In the genomic region with DNA sequence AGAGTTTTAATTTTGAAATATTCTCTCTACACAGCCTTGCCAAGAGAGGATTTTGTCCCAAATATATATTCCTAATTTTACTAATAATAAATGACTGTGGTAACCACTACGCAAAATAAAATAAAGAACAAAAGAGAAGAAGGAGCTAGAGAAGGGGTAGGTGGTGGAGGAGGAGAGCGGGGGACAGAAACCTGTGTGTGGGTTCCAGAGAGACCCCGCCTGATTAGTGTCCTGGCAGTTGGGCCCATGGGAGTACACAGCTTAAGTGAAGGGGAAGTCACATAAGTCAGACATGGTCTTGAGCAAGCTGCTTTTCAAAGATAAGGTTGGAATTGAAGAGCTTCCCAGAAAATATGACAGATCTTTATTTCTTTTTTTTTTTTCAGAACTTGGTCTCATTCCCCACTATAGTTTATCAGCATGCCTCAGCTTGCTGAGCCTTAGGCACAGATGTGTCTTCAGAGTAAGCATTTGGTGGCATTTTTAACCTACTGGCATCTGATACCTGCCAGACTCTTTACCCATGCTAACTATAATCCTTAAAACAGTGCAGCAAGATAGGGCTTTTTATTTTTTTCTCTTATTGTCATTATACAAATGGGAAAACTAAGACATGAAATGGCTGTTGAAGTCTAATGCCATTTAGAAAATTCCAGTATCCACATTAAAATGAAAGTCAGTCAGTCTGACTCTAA, we compare ENCODE assay signal across 1 cellular context.
TF ChIP-seq lines count a peak whose summit lies in the region.

No MANE protein-coding gene starts in this region.

TF ChIP-seq in K562, 482 proteins besides CTCF, POLR2A, EP300 and RAD21 (continued from another document and continues in another):
- TF ChIP-seq MYBL2 (IDR thresholded peaks at IDR 0.05; ENCODE audit: low read depth) (peak; percentile 74), MYBL2 (CRISPR knock-in tag; IDR thresholded peaks at IDR 0.05; ENCODE audit: borderline replicate concordance) (no peak), POLR2B (IDR thresholded peaks at IDR 0.05; ENCODE audit: low read depth, partially characterized antibody) (peak; percentile 30), EZH2 (IDR thresholded peaks at IDR 0.05; ENCODE audit: borderline replicate concordance, low read depth, low read length) (no peak; the same call in 1 of the 2 replicates), RB1 (IDR thresholded peaks at IDR 0.05; ENCODE audit: low read depth) (no peak; the same call in 1 of the 2 replicates), SRSF7 (optimal IDR thresholded peaks at IDR 0.05; ENCODE audit: low read depth, low read length) (no peak), FOXJ2 (tag; IDR thresholded peaks at IDR 0.05) (peak; percentile 89), HMGN3 (IDR thresholded peaks at IDR 0.05; ENCODE audit: borderline replicate concordance, extremely low read depth, insufficient read length, low read depth, low read length) (peak; percentile 89), SRSF1 (IDR thresholded peaks at IDR 0.05; ENCODE audit: low read depth, low read length) (no peak), FOS (IDR thresholded peaks at IDR 0.05; ENCODE audit: extremely low read depth, insufficient read length) (no peak), NR2C1 (IDR thresholded peaks at IDR 0.05) (no peak), NR2C1 (tag; IDR thresholded peaks at IDR 0.05) (0 out of 2 replicates have a peak, but pooled peaks have one; percentile 22), GABPB2 (CRISPR knock-in tag; conservative IDR thresholded peaks at IDR 0.05) (no peak), NFRKB (IDR thresholded peaks at IDR 0.05; ENCODE audit: low read depth) (peak; percentile 89), CHD4 (IDR thresholded peaks at IDR 0.05; ENCODE audit: insufficient read depth, insufficient replicate concordance, low read depth, low read length, poor library complexity, severe bottlenecking) (no peak), CXXC5 (CRISPR knock-in tag; IDR thresholded peaks at IDR 0.05) (peak; percentile 82), MYNN (IDR thresholded peaks at IDR 0.05) (peak; percentile 95), MYNN (CRISPR knock-in tag; IDR thresholded peaks at IDR 0.05) (no peak), CHD2 (IDR thresholded peaks at IDR 0.05; ENCODE audit: low read depth, low read length) (no peak), SREBF2 (CRISPR knock-in tag; IDR thresholded peaks at IDR 0.05) (no peak), ZNF444 (CRISPR knock-in tag; IDR thresholded peaks at IDR 0.05) (no peak), ZNF696 (CRISPR knock-in tag; conservative IDR thresholded peaks at IDR 0.05) (no peak), HDAC8 (tag; IDR thresholded peaks at IDR 0.05) (no peak), PURB (CRISPR knock-in tag; IDR thresholded peaks at IDR 0.05; ENCODE audit: low read depth) (no peak), FOXM1 (IDR thresholded peaks at IDR 0.05; ENCODE audit: low read depth) (peak; percentile 98), FOXM1 (CRISPR knock-in tag; IDR thresholded peaks at IDR 0.05; ENCODE audit: low read depth) (no peak), NR2C2 (CRISPR knock-in tag; IDR thresholded peaks at IDR 0.05) (no peak), NR2C2 (tag; IDR thresholded peaks at IDR 0.05) (peak; percentile 51), NBN (IDR thresholded peaks at IDR 0.05; ENCODE audit: low read depth) (peak; percentile 91), ZNF766 (CRISPR knock-in tag; conservative IDR thresholded peaks at IDR 0.05) (peak; percentile 91)
- TF ChIP-seq, protein P1, sequence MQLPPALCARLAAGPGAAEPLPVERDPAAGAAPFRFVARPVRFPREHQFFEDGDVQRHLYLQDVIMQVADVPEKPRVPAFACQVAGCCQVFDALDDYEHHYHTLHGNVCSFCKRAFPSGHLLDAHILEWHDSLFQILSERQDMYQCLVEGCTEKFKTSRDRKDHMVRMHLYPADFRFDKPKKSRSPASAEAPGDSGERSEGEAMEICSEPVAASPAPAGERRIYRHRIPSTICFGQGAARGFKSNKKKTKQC (CRISPR knock-in tag; IDR thresholded peaks at IDR 0.05) = no peak
- TF ChIP-seq, protein P2, sequence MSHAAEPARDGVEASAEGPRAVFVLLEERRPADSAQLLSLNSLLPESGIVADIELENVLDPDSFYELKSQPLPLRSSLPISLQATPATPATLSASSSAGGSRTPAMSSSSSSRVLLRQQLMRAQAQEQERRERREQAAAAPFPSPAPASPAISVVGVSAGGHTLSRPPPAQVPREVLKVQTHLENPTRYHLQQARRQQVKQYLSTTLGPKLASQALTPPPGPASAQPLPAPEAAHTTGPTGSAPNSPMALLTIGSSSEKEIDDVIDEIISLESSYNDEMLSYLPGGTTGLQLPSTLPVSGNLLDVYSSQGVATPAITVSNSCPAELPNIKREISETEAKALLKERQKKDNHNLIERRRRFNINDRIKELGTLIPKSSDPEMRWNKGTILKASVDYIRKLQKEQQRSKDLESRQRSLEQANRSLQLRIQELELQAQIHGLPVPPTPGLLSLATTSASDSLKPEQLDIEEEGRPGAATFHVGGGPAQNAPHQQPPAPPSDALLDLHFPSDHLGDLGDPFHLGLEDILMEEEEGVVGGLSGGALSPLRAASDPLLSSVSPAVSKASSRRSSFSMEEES (CRISPR knock-in tag; IDR thresholded peaks at IDR 0.05) = no peak
- TF ChIP-seq, protein P3, sequence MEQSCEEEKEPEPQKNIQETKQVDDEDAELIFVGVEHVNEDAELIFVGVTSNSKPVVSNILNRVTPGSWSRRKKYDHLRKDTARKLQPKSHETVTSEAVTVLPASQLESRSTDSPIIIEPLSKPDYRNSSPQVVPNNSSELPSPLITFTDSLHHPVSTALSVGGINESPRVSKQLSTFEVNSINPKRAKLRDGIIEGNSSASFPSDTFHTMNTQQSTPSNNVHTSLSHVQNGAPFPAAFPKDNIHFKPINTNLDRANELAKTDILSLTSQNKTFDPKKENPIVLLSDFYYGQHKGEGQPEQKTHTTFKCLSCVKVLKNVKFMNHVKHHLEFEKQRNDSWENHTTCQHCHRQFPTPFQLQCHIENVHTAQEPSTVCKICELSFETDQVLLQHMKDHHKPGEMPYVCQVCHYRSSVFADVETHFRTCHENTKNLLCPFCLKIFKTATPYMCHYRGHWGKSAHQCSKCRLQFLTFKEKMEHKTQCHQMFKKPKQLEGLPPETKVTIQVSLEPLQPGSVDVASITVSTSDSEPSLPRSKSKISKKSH (CRISPR knock-in tag; IDR thresholded peaks at IDR 0.05) = no peak
- TF ChIP-seq, protein P4, sequence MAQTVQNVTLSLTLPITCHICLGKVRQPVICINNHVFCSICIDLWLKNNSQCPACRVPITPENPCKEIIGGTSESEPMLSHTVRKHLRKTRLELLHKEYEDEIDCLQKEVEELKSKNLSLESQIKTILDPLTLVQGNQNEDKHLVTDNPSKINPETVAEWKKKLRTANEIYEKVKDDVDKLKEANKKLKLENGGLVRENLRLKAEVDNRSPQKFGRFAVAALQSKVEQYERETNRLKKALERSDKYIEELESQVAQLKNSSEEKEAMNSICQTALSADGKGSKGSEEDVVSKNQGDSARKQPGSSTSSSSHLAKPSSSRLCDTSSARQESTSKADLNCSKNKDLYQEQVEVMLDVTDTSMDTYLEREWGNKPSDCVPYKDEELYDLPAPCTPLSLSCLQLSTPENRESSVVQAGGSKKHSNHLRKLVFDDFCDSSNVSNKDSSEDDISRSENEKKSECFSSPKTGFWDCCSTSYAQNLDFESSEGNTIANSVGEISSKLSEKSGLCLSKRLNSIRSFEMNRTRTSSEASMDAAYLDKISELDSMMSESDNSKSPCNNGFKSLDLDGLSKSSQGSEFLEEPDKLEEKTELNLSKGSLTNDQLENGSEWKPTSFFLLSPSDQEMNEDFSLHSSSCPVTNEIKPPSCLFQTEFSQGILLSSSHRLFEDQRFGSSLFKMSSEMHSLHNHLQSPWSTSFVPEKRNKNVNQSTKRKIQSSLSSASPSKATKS (CRISPR knock-in tag; IDR thresholded peaks at IDR 0.05) = no peak
- TF ChIP-seq, protein P5, sequence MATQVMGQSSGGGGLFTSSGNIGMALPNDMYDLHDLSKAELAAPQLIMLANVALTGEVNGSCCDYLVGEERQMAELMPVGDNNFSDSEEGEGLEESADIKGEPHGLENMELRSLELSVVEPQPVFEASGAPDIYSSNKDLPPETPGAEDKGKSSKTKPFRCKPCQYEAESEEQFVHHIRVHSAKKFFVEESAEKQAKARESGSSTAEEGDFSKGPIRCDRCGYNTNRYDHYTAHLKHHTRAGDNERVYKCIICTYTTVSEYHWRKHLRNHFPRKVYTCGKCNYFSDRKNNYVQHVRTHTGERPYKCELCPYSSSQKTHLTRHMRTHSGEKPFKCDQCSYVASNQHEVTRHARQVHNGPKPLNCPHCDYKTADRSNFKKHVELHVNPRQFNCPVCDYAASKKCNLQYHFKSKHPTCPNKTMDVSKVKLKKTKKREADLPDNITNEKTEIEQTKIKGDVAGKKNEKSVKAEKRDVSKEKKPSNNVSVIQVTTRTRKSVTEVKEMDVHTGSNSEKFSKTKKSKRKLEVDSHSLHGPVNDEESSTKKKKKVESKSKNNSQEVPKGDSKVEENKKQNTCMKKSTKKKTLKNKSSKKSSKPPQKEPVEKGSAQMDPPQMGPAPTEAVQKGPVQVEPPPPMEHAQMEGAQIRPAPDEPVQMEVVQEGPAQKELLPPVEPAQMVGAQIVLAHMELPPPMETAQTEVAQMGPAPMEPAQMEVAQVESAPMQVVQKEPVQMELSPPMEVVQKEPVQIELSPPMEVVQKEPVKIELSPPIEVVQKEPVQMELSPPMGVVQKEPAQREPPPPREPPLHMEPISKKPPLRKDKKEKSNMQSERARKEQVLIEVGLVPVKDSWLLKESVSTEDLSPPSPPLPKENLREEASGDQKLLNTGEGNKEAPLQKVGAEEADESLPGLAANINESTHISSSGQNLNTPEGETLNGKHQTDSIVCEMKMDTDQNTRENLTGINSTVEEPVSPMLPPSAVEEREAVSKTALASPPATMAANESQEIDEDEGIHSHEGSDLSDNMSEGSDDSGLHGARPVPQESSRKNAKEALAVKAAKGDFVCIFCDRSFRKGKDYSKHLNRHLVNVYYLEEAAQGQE (CRISPR knock-in tag; IDR thresholded peaks at IDR 0.05; ENCODE audit: low read depth) = no peak
- TF ChIP-seq, protein P6, sequence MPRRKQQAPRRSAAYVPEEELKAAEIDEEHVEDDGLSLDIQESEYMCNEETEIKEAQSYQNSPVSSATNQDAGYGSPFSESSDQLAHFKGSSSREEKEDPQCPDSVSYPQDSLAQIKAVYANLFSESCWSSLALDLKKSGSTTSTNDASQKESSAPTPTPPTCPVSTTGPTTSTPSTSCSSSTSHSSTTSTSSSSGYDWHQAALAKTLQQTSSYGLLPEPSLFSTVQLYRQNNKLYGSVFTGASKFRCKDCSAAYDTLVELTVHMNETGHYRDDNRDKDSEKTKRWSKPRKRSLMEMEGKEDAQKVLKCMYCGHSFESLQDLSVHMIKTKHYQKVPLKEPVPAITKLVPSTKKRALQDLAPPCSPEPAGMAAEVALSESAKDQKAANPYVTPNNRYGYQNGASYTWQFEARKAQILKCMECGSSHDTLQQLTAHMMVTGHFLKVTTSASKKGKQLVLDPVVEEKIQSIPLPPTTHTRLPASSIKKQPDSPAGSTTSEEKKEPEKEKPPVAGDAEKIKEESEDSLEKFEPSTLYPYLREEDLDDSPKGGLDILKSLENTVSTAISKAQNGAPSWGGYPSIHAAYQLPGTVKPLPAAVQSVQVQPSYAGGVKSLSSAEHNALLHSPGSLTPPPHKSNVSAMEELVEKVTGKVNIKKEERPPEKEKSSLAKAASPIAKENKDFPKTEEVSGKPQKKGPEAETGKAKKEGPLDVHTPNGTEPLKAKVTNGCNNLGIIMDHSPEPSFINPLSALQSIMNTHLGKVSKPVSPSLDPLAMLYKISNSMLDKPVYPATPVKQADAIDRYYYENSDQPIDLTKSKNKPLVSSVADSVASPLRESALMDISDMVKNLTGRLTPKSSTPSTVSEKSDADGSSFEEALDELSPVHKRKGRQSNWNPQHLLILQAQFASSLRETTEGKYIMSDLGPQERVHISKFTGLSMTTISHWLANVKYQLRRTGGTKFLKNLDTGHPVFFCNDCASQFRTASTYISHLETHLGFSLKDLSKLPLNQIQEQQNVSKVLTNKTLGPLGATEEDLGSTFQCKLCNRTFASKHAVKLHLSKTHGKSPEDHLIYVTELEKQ (CRISPR knock-in tag; IDR thresholded peaks at IDR 0.05) = no peak
- TF ChIP-seq, protein P7, sequence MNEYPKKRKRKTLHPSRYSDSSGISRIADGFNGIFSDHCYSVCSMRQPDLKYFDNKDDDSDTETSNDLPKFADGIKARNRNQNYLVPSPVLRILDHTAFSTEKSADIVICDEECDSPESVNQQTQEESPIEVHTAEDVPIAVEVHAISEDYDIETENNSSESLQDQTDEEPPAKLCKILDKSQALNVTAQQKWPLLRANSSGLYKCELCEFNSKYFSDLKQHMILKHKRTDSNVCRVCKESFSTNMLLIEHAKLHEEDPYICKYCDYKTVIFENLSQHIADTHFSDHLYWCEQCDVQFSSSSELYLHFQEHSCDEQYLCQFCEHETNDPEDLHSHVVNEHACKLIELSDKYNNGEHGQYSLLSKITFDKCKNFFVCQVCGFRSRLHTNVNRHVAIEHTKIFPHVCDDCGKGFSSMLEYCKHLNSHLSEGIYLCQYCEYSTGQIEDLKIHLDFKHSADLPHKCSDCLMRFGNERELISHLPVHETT (CRISPR knock-in tag; conservative IDR thresholded peaks at IDR 0.05 in 1 of 2, IDR thresholded peaks at IDR 0.05 in 1 of 2) = peak in 1 of 2 experiments; percentile 92; a peak in 2 of 4 replicates
- TF ChIP-seq, protein P8, sequence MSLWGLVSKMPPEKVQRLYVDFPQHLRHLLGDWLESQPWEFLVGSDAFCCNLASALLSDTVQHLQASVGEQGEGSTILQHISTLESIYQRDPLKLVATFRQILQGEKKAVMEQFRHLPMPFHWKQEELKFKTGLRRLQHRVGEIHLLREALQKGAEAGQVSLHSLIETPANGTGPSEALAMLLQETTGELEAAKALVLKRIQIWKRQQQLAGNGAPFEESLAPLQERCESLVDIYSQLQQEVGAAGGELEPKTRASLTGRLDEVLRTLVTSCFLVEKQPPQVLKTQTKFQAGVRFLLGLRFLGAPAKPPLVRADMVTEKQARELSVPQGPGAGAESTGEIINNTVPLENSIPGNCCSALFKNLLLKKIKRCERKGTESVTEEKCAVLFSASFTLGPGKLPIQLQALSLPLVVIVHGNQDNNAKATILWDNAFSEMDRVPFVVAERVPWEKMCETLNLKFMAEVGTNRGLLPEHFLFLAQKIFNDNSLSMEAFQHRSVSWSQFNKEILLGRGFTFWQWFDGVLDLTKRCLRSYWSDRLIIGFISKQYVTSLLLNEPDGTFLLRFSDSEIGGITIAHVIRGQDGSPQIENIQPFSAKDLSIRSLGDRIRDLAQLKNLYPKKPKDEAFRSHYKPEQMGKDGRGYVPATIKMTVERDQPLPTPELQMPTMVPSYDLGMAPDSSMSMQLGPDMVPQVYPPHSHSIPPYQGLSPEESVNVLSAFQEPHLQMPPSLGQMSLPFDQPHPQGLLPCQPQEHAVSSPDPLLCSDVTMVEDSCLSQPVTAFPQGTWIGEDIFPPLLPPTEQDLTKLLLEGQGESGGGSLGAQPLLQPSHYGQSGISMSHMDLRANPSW (CRISPR knock-in tag; IDR thresholded peaks at IDR 0.05) = no peak
- TF ChIP-seq, protein P9, sequence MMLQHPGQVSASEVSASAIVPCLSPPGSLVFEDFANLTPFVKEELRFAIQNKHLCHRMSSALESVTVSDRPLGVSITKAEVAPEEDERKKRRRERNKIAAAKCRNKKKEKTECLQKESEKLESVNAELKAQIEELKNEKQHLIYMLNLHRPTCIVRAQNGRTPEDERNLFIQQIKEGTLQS (IDR thresholded peaks at IDR 0.05) = peak; percentile 29; the same call in 1 of the 2 replicates
- TF ChIP-seq, protein P9 (CRISPR knock-in tag; conservative IDR thresholded peaks at IDR 0.05) = no peak
- TF ChIP-seq, protein P10, sequence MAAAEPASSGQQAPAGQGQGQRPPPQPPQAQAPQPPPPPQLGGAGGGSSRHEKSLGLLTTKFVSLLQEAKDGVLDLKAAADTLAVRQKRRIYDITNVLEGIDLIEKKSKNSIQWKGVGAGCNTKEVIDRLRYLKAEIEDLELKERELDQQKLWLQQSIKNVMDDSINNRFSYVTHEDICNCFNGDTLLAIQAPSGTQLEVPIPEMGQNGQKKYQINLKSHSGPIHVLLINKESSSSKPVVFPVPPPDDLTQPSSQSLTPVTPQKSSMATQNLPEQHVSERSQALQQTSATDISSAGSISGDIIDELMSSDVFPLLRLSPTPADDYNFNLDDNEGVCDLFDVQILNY (CRISPR knock-in tag; IDR thresholded peaks at IDR 0.05) = no peak
